In genomic region chr14:22541721-22542120, GRCh38 we compare ENCODE assay signal across 23 cellular contexts. TPM values are rescaled to one million over a fixed set of nuclear protein-coding genes. Genes with fewer than 3 reads are reported as not detected.
DNase-seq lines count a peak whose midpoint lies in the region; ATAC-seq lines count a peak whose summit lies in the region.
"Had no signal": no experiment of that assay in that cellular context is flagged by ENCODE, and none has a peak within 500 bp of the region (broad histone marks: within the 10 kb centered on the region; RNA-seq: fewer than 3 reads in every experiment).

No MANE protein-coding gene starts in this region.

- no peak for ATAC-seq in activated CD4-positive, alpha-beta T cell treated with anti-CD3 and anti-CD28 coated beads for 36 hours
- no peak for ATAC-seq in GM19463 (IDR thresholded peaks at IDR 0.05; ENCODE audit: unreplicated experiment)

- no peaks in the 10 kb centered on the region for H3K9me3 Mint-ChIP-seq in activated CD4-positive, alpha-beta T cell treated with anti-CD3 and anti-CD28 coated beads for 36 hours (ENCODE audit: low read depth)

- H3K27me3 Mint-ChIP-seq in activated CD4-positive, alpha-beta T cell treated with anti-CD3 and anti-CD28 coated beads for 36 hours = no peaks in the 10 kb centered on the region
- H3K27me3 Mint-ChIP-seq: B cell had no signal

- intact Hi-C loops in activated CD4-positive, alpha-beta T cell treated with anti-CD3 and anti-CD28 coated beads for 36 hours (cut with DNase I, micrococcal nuclease) = loop anchor here in 1 of 2 experiments (1.0 kb wide), 1 partner anchor 9 kb away; no protein-coding TSS in a partner anchor

- no peaks in the 10 kb centered on the region for H3K27me3 ChIP-seq in effector memory CD4-positive, alpha-beta T cell (replicated peaks; ENCODE audit: control insufficient read depth, insufficient read depth, low read length, poor library complexity, severe bottlenecking)
- H3K27me3 ChIP-seq in SJCRH30 (no peaks in the 10 kb centered on the region), H7 (ENCODE audit: control insufficient read depth, insufficient read depth, low read length) (no peaks in the 10 kb centered on the region)
- H3K27me3 ChIP-seq: dorsolateral prefrontal cortex, neutrophil, Peyer's patch had no signal

- no peaks in the 10 kb centered on the region for H3K9me3 ChIP-seq in effector memory CD4-positive, alpha-beta T cell (ENCODE audit: control insufficient read depth, low read length)
- H3K9me3 ChIP-seq in SJCRH30 (replicated peaks) = no peaks in the 10 kb centered on the region
- H3K9me3 ChIP-seq: neutrophil, Peyer's patch had no signal

- H3K27ac Mint-ChIP-seq in activated CD4-positive, alpha-beta T cell treated with anti-CD3 and anti-CD28 coated beads for 36 hours = peak overlapping the region; percentile 99
- H3K27ac Mint-ChIP-seq: H9 had no signal

- peak overlapping the region; percentile 84 for H3K4me3 Mint-ChIP-seq in activated CD4-positive, alpha-beta T cell treated with anti-CD3 and anti-CD28 coated beads for 36 hours
- H3K4me3 Mint-ChIP-seq: B cell, H9 had no signal

- H3K4me3 ChIP-seq in effector memory CD4-positive, alpha-beta T cell (ENCODE audit: insufficient read depth, low read depth, low read length, poor library complexity, severe bottlenecking) = peak overlapping the region; percentile 6
- H3K4me3 ChIP-seq in SJCRH30 (no peak overlapping the region), H7 (ENCODE audit: insufficient read depth, low read depth, low read length) (no peak overlapping the region)
- H3K4me3 ChIP-seq: dorsolateral prefrontal cortex, Peyer's patch had no signal

- CTCF ChIA-PET in activated CD4-positive, alpha-beta T cell treated with anti-CD3 and anti-CD28 coated beads for 36 hours (lab: Charles Lee) = interaction anchor here (0.6 to 3.7 kb wide), 14 partner anchors 9 to 1692 kb away, joined by 3 to 23 read pairs (median 4); no protein-coding TSS in a partner anchor

- peaks cover 80% of the 10 kb centered on the region for H3K36me3 ChIP-seq in effector memory CD4-positive, alpha-beta T cell (ENCODE audit: control insufficient read depth, insufficient read depth, low read length)
- H3K36me3 ChIP-seq in SJCRH30 (peaks cover 2% of the 10 kb centered on the region; the same call in 1 of the 2 replicates), H7 (replicated peaks; ENCODE audit: control insufficient read depth, insufficient read depth, low read length) (no peaks in the 10 kb centered on the region)
- H3K36me3 ChIP-seq: neutrophil, Peyer's patch had no signal

- peaks cover 98% of the 10 kb centered on the region for H3K36me3 Mint-ChIP-seq in activated CD4-positive, alpha-beta T cell treated with anti-CD3 and anti-CD28 coated beads for 36 hours (ENCODE audit: low read depth)

- POLR2A ChIA-PET in activated CD4-positive, alpha-beta T cell treated with anti-CD3 and anti-CD28 coated beads for 36 hours (lab: Charles Lee) = interaction anchor here (0.6 to 2.5 kb wide), 6 partner anchors 11 to 689 kb away, joined by 3 to 12 read pairs (median 3); no protein-coding TSS in a partner anchor

- H3K4me1 Mint-ChIP-seq in activated CD4-positive, alpha-beta T cell treated with anti-CD3 and anti-CD28 coated beads for 36 hours = peaks cover 97% of the 10 kb centered on the region

- H3K27ac ChIP-seq in effector memory CD4-positive, alpha-beta T cell (ENCODE audit: insufficient read depth, low read length, poor library complexity, severe bottlenecking) = peak overlapping the region; percentile 99
- no peak overlapping the region for H3K27ac ChIP-seq in SJCRH30
- H3K27ac ChIP-seq: dorsolateral prefrontal cortex, neutrophil had no signal

- peak; percentile 25 for DNase-seq in activated CD4-positive, alpha-beta T cell treated with anti-CD3 and anti-CD28 coated beads for 36 hours
- no peak for DNase-seq in activated CD4-positive, alpha-beta T cell treated with anti-CD3 and anti-CD28 coated beads for 48 hours
- peak; percentile 28 for DNase-seq in stimulated activated CD4-positive, alpha-beta T cell treated with anti-CD3 and anti-CD28 coated beads, Interleukin-15, amount 100 ng/mL, for 24 hours
- no peak for DNase-seq in stimulated activated CD4-positive, alpha-beta T cell treated with anti-CD3 and anti-CD28 coated beads, Interleukin-12 subunit alpha, Interleukin-12 subunit beta, amount 100 ng/mL, for 4 hours
- DNase-seq in effector memory CD4-positive, alpha-beta T cell = no peak
- DNase-seq in SJCRH30 = no peak
- DNase-seq in H7 = no peak
- DNase-seq: activated CD4-positive, CD25-positive, alpha-beta regulatory T cell; aorta; central memory CD4-positive, alpha-beta T cell; dorsolateral prefrontal cortex; foreskin fibroblast; H9; Karpas-422; NCI-H1092; NCI-H2081 treated with DMSO at 0.1 percent for 48 hours; NCI-H510A; Peyer's patch; small intestine; stimulated activated CD4-positive, alpha-beta T cell treated with anti-CD3 and anti-CD28 coated beads, Interleukin-4, amount 100 ng/mL, for 24 hours had no signal

- peaks cover 100% of the 10 kb centered on the region for H3K4me1 ChIP-seq in effector memory CD4-positive, alpha-beta T cell (ENCODE audit: control insufficient read depth, insufficient read depth, low read length, poor library complexity, severe bottlenecking)
- peaks cover 38% of the 10 kb centered on the region for H3K4me1 ChIP-seq in SJCRH30

RNA-seq across cellular contexts. Expression of gene DAD1, which starts 47.3 kb away (rescaled TPM):
- 100 to 1,000 TPM; 265 to 302 TPM for total RNA-seq in activated CD4-positive, alpha-beta T cell treated with anti-CD3 and anti-CD28 coated beads for 36 hours
- 225 and 241 TPM in 2 replicates for total RNA-seq in SJCRH30 (2014; rRNA removed; shearing (Covaris generic))
- total RNA-seq in H7 (2014; rRNA removed; shearing (Covaris generic)) = 218 and 306 TPM in 2 replicates

RNA-seq across cellular contexts. Expression of gene ABHD4, which starts 56.4 kb away (rescaled TPM):
- 10 to 100 TPM in 1 of 2 experiments, 1 to 10 TPM in 1; 8.3 to 10.5 TPM for total RNA-seq in activated CD4-positive, alpha-beta T cell treated with anti-CD3 and anti-CD28 coated beads for 36 hours
- 6.1 and 7.2 TPM in 2 replicates for total RNA-seq in SJCRH30 (2014; rRNA removed; shearing (Covaris generic))
- 28.4 and 29.6 TPM in 2 replicates for total RNA-seq in H7 (2014; rRNA removed; shearing (Covaris generic))

Comparison
In these comparisons a context has a peak if more than half of its experiments do, and no peak if none do; other contexts are left out.
1. DNase-seq: peak in activated CD4-positive, alpha-beta T cell treated with anti-CD3 and anti-CD28 coated beads for 36 hours (single experiment) and stimulated activated CD4-positive, alpha-beta T cell treated with anti-CD3 and anti-CD28 coated beads, Interleukin-15, amount 100 ng/mL, for 24 hours (single experiment); none in activated CD4-positive, alpha-beta T cell treated with anti-CD3 and anti-CD28 coated beads for 48 hours (single experiment), stimulated activated CD4-positive, alpha-beta T cell treated with anti-CD3 and anti-CD28 coated beads, Interleukin-12 subunit alpha, Interleukin-12 subunit beta, amount 100 ng/mL, for 4 hours (single experiment), effector memory CD4-positive, alpha-beta T cell (0 of 3), SJCRH30 (0 of 2) and H7 (single experiment).